In genomic region chr16:50088302-50088701, GRCh38 we compare ENCODE assay signal across 20 cellular contexts.
"Had no signal": no experiment of that assay in that cellular context is flagged by ENCODE, and none has a peak within 500 bp of the region (broad histone marks: within the 10 kb centered on the region; RNA-seq: fewer than 3 reads in every experiment).

No MANE protein-coding gene starts in this region.

- ATAC-seq: Right ventricle myocardium inferior, SK-N-SH treated with all-trans-retinoic acid at 6 μM for 48 hours had no signal

- H3K27me3 ChIP-seq: MG63, SJCRH30 had no signal

- H3K27ac ChIP-seq: HL-60, SJCRH30 had no signal

- H3K4me3 ChIP-seq: MG63, SJCRH30 had no signal

- H3K4me1 ChIP-seq: SJCRH30 had no signal

- H3K9me3 ChIP-seq: MG63, SJCRH30 had no signal

- DNase-seq: KBM-7, MG63, NCI-H1092, NCI-H1105 treated with DMSO at 0.1 percent for 48 hours, NCI-H1417 treated with DMSO at 0.1 percent for 48 hours, NCI-H146, NCI-H1694 treated with DMSO at 0.1 percent for 48 hours, NCI-H1930, NCI-H2081, NCI-H2107, NCI-H2227 treated with DMSO at 0.1 percent for 48 hours, NCI-H524, NCI-H526 treated with DMSO at 0.1 percent for 48 hours, NCI-H748 treated with DMSO at 0.1 percent for 48 hours, RPMI8226, SHP77 treated with DMSO at 0.1 percent for 48 hours, SJCRH30 had no signal
